Comparison of ENCODE assay signal across 29 cellular contexts in the genomic region with DNA sequence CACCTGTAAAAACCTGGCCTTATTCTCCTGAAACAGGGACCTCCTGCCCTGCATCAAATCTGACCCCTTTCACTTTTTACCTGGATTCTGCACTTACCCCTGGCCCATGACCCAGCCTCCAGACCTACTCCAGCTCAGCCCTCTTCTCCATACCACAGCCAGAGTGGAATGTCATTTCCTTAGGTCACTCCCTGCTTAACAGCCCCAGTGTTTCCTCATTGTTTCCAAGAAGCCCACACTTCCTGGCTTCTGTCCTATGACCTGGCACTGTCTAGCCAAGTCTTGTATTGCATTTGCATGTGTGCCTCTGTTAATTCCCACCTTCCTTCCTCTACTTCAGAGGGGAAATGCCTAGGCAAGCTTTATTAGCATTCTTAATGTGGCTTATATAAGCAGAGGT. TPM values are rescaled to one million over a fixed set of nuclear protein-coding genes. Genes with fewer than 3 reads are reported as not detected.
DNase-seq lines count a peak whose midpoint lies in the region; ATAC-seq and TF ChIP-seq lines count a peak whose summit lies in the region.
"Had no signal": no experiment of that assay in that cellular context is flagged by ENCODE, and none has a peak within 500 bp of the region (broad histone marks: within the 10 kb centered on the region; RNA-seq: fewer than 3 reads in every experiment).

No MANE protein-coding gene starts in this region.

- intact Hi-C loops in left cardiac atrium (cut with DNase I), result no loop called here
- intact Hi-C loops in prostate gland (cut with DNase I), result no loop called here

- peaks cover 0 to 2% (median 0%) of the 10 kb centered on the region in 5 donors for H3K27me3 Mint-ChIP-seq in naive thymus-derived CD8-positive, alpha-beta T cell

- H3K27me3 ChIP-seq in GM23248 (replicated peaks; ENCODE audit: insufficient read depth), result no peaks in the 10 kb centered on the region
- no peaks in the 10 kb centered on the region for H3K27me3 ChIP-seq in adipocyte (replicated peaks; ENCODE audit: control insufficient read depth, insufficient read depth, low read length)
- H3K27me3 ChIP-seq in prostate gland (replicated peaks; ENCODE audit: insufficient read depth), result no peaks in the 10 kb centered on the region
- H3K27me3 ChIP-seq: upper lobe of left lung had no signal

- no peak overlapping the region for H2AFZ ChIP-seq in GM23248

- H3K9me3 ChIP-seq in GM23248 (ENCODE audit: low read depth) (peaks cover 6% of the 10 kb centered on the region), adipocyte (ENCODE audit: control insufficient read depth, low read length) (peaks cover 17% of the 10 kb centered on the region), prostate gland (no peaks in the 10 kb centered on the region)

- DNase-seq in GM23248, result peak; percentile 42
- no peak for DNase-seq in adipocyte (ENCODE audit: low read depth)
- peak; percentile 28 for DNase-seq in left cardiac atrium
- peak; percentile 59 to 91 for DNase-seq in lung microvascular endothelial cell (ENCODE audit: low read depth in 2 of 2)
- no peak for DNase-seq in naive thymus-derived CD8-positive, alpha-beta T cell
- DNase-seq in NK-92 (lab: John Stamatoyannopoulos, UW; ENCODE audit: unreplicated experiment), result no peak
- DNase-seq in DMS114 treated with DMSO at 0.1 percent for 48 hours (lab: John Stamatoyannopoulos, UW; ENCODE audit: unreplicated experiment), result no peak
- DNase-seq in prostate gland (ENCODE audit: low spot score), result no peak
- DNase-seq: ACHN; activated CD4-positive, alpha-beta T cell treated with anti-CD3 and anti-CD28 coated beads, Interleukin-2, amount 50 U/mL, for 48 hours; activated CD8-positive, alpha-beta memory T cell treated with anti-CD3 and anti-CD28 coated beads, Interleukin-2, amount 50 U/mL, for 4 hours; activated naive CD4-positive, alpha-beta T cell treated with anti-CD3 and anti-CD28 coated beads, Interleukin-2, amount 10 ng/mL, durations not matched to agents 7 days and 5 days; anterior cingulate cortex; central memory CD4-positive, alpha-beta T cell; DND-41; kidney glomerular epithelial cell; NCI-H1105; NCI-H187 treated with DMSO at 0.1 percent for 48 hours; NCI-H526 treated with DMSO at 0.1 percent for 48 hours; retina; RPMI8226; stimulated activated CD4-positive, alpha-beta T cell treated with anti-CD3 and anti-CD28 coated beads, Interleukin-4, amount 100 ng/mL, for 1 hour; substantia nigra had no signal

- H3K9ac ChIP-seq in GM23248 (no peak overlapping the region), adipocyte (ENCODE audit: low read length) (peak overlapping the region; percentile 63)

- TF ChIP-seq CTCF in prostate gland (IDR thresholded peaks at IDR 0.05), result no peak

- H3K9me2 ChIP-seq in GM23248 (ENCODE audit: insufficient read depth), result no peaks in the 10 kb centered on the region

- in situ Hi-C loops in GM23248 (cut with MboI), result no loop called here

- H3K36me3 Mint-ChIP-seq in naive thymus-derived CD8-positive, alpha-beta T cell, result peaks cover 0 to 17% (median 5%) of the 10 kb centered on the region in 3 donors
- H3K36me3 Mint-ChIP-seq: stimulated activated effector memory CD8-positive, alpha-beta T cell treated with anti-CD3 and anti-CD28 coated beads, Interleukin-12 subunit alpha, Interleukin-12 subunit beta, amount 100 ng/mL, for 72 hours had no signal

- peaks cover 0 to 21% (median 8%) of the 10 kb centered on the region in 9 donors for H3K9me3 Mint-ChIP-seq in naive thymus-derived CD8-positive, alpha-beta T cell
- H3K9me3 Mint-ChIP-seq: natural killer cell treated with Interleukin-12 subunit alpha and Interleukin-12 subunit beta and Interleukin-15 and Interleukin-18, amount 100 ng/mL, for 72 hours had no signal

- no peaks in the 10 kb centered on the region for H3K79me2 ChIP-seq in GM23248 (ENCODE audit: insufficient read depth)

- H3K4me3 ChIP-seq in GM23248 (no peak overlapping the region), adipocyte (ENCODE audit: low read length) (no peak overlapping the region), prostate gland (no peak overlapping the region)
- H3K4me3 ChIP-seq: upper lobe of left lung had no signal

- TF ChIP-seq POLR2A in prostate gland (IDR thresholded peaks at IDR 0.05), result no peak

- H4K20me1 ChIP-seq in GM23248 (ENCODE audit: insufficient read depth), result no peaks in the 10 kb centered on the region

- H3K27ac Mint-ChIP-seq in naive thymus-derived CD8-positive, alpha-beta T cell, result peak overlapping the region in 1 of 10 donors; percentile 32
- H3K27ac Mint-ChIP-seq: activated naive CD4-positive, alpha-beta T cell treated with anti-CD3 and anti-CD28 coated beads, Interleukin-2, amount 10 ng/mL, durations not matched to agents 7 days and 5 days; activated T-helper 1 cell treated with anti-CD3 and anti-CD28 coated beads, Interleukin-12 subunit alpha, Interleukin-12 subunit beta, Interleukin-2, Interleukin-4 antibody, amounts not matched to agents 30 ng/mL and 10 ng/mL and 1 ng/mL, durations not matched to agents 14 hours and 24 hours and 36 hours; dendritic cell treated with granulocyte-macrophage colony-stimulating factor and Interleukin-4, amounts not matched to agents 40 ng/mL and 50 ng/mL, for 4 days; natural killer cell treated with Interleukin-12 subunit alpha and Interleukin-12 subunit beta and Interleukin-15 and Interleukin-18, amount 100 ng/mL, for 72 hours; stimulated activated effector memory CD8-positive, alpha-beta T cell treated with anti-CD3 and anti-CD28 coated beads, Interleukin-12 subunit alpha, Interleukin-12 subunit beta, amount 100 ng/mL, for 72 hours had no signal

- no peaks in the 10 kb centered on the region for H3F3A ChIP-seq in GM23248 (ENCODE audit: insufficient read depth)

- H3K4me1 Mint-ChIP-seq in naive thymus-derived CD8-positive, alpha-beta T cell, result peaks cover 0 to 5% (median 0%) of the 10 kb centered on the region in 4 donors
- H3K4me1 Mint-ChIP-seq: activated naive CD4-positive, alpha-beta T cell treated with anti-CD3 and anti-CD28 coated beads, Interleukin-2, amount 10 ng/mL, durations not matched to agents 7 days and 5 days; stimulated activated effector memory CD8-positive, alpha-beta T cell treated with anti-CD3 and anti-CD28 coated beads, Interleukin-12 subunit alpha, Interleukin-12 subunit beta, amount 100 ng/mL, for 72 hours had no signal

- peak; percentile 51 to 70 for ATAC-seq in left cardiac atrium
- no peak for ATAC-seq in naive thymus-derived CD8-positive, alpha-beta T cell
- ATAC-seq: activated CD4-positive, CD25-positive, alpha-beta regulatory T cell treated with anti-CD3 and anti-CD28 coated beads, Interleukin-2, amount 50 U/mL, for 24 hours; stimulated activated effector memory CD8-positive, alpha-beta T cell treated with anti-CD3 and anti-CD28 coated beads, Interleukin-12 subunit alpha, Interleukin-12 subunit beta, amount 100 ng/mL, for 72 hours had no signal

- H3K36me3 ChIP-seq in GM23248 (ENCODE audit: low read depth) (no peaks in the 10 kb centered on the region), adipocyte (ENCODE audit: control insufficient read depth, insufficient read depth, low read length, severe bottlenecking) (no peaks in the 10 kb centered on the region), prostate gland (no peaks in the 10 kb centered on the region)
- H3K36me3 ChIP-seq: upper lobe of left lung had no signal

- no peak overlapping the region for H3K4me3 Mint-ChIP-seq in naive thymus-derived CD8-positive, alpha-beta T cell
- H3K4me3 Mint-ChIP-seq: activated naive CD4-positive, alpha-beta T cell treated with anti-CD3 and anti-CD28 coated beads, Interleukin-2, amount 10 ng/mL, durations not matched to agents 7 days and 5 days; activated T-helper 1 cell treated with anti-CD3 and anti-CD28 coated beads, Interleukin-12 subunit alpha, Interleukin-12 subunit beta, Interleukin-2, Interleukin-4 antibody, amounts not matched to agents 30 ng/mL and 10 ng/mL and 1 ng/mL, durations not matched to agents 14 hours and 24 hours and 36 hours; dendritic cell treated with granulocyte-macrophage colony-stimulating factor and Interleukin-4, amounts not matched to agents 40 ng/mL and 50 ng/mL, for 4 days; natural killer cell treated with Interleukin-12 subunit alpha and Interleukin-12 subunit beta and Interleukin-15 and Interleukin-18, amount 100 ng/mL, for 72 hours; stimulated activated effector memory CD8-positive, alpha-beta T cell treated with anti-CD3 and anti-CD28 coated beads, Interleukin-12 subunit alpha, Interleukin-12 subunit beta, amount 100 ng/mL, for 72 hours had no signal

- H3K4me2 ChIP-seq in GM23248 (ENCODE audit: unreplicated experiment), result no peak overlapping the region

- POLR2A ChIA-PET in naive thymus-derived CD8-positive, alpha-beta T cell (lab: Charles Lee), result no interaction called here

- H3K4me1 ChIP-seq in GM23248 (ENCODE audit: insufficient read depth), result no peaks in the 10 kb centered on the region
- H3K4me1 ChIP-seq in adipocyte (ENCODE audit: control insufficient read depth, insufficient read depth, low read length), result peaks cover 17% of the 10 kb centered on the region
- H3K4me1 ChIP-seq in prostate gland (replicated peaks), result no peaks in the 10 kb centered on the region

- H3K27ac ChIP-seq in GM23248 (no peak overlapping the region), prostate gland (no peak overlapping the region)
- H3K27ac ChIP-seq: upper lobe of left lung had no signal

RNA-seq across cellular contexts. Expression of a gene that starts 51.4 kb away (rescaled TPM):
- 43.8 and 46.9 TPM in 2 replicates for total RNA-seq in GM23248 (2014; rRNA removed; shearing (Covaris generic))
- 31.5 and 32.1 TPM in 2 replicates for polyA plus RNA-seq in GM23248 (2016; fragmentation: Nextera tagmentation; extraction: Ambion mirVana)
- total RNA-seq in left cardiac atrium, result 10 to 100 TPM; 32.5 to 43.6 TPM
- total RNA-seq in lung microvascular endothelial cell, result 49.5 and 129 TPM in 2 replicates
- total RNA-seq in naive thymus-derived CD8-positive, alpha-beta T cell, result 10 to 100 TPM; 77.0 to 85.1 TPM
- 10 to 100 TPM; 22.5 to 30.5 (median 27.4) TPM for polyA plus RNA-seq in naive thymus-derived CD8-positive, alpha-beta T cell
- total RNA-seq in prostate gland, result 100 to 1,000 TPM in 1 of 2 donors, 10 to 100 TPM in 1; 72.3 to 205 TPM

Comparison
In these comparisons a context has a peak if more than half of its experiments do, and no peak if none do; other contexts are left out.
1. DNase-seq: peak in GM23248 (single experiment), left cardiac atrium (single experiment) and lung microvascular endothelial cell (2 of 2); none in adipocyte (single experiment), naive thymus-derived CD8-positive, alpha-beta T cell (0 of 10), NK-92 (single experiment), DMS114 treated with DMSO at 0.1 percent for 48 hours (single experiment) and prostate gland (single experiment).
2. ATAC-seq: peak in left cardiac atrium (2 of 2); none in naive thymus-derived CD8-positive, alpha-beta T cell (0 of 2).